ENCODE assay signal across 18 cellular contexts in genomic region chr9:106897223-106897622, GRCh38. TPM values are rescaled to one million over a fixed set of nuclear protein-coding genes. Genes with fewer than 3 reads are reported as not detected.
DNase-seq lines count a peak whose midpoint lies in the region; ATAC-seq and TF ChIP-seq lines count a peak whose summit lies in the region.
"Had no signal": no experiment of that assay in that cellular context is flagged by ENCODE, and none has a peak within 500 bp of the region (broad histone marks: within the 10 kb centered on the region; RNA-seq: fewer than 3 reads in every experiment).

No MANE protein-coding gene starts in this region.

- WGBS in thyroid gland, 2 donors, result 46 to 59% methylated on average over 1 of the region's 1 CpG

- peaks cover 3 to 9% of the 10 kb centered on the region in 2 donors for H3K4me1 ChIP-seq in muscle layer of duodenum (ENCODE audit: control insufficient read depth in 1 of 2, insufficient read depth in 2 of 2, low read length in 2 of 2)
- H3K4me1 ChIP-seq in thyroid gland, result peaks cover 17 to 37% of the 10 kb centered on the region in 2 donors

- DNase-seq in A172 (ENCODE audit: low spot score), result peak; percentile 47
- DNase-seq in LHCN-M2 (ENCODE audit: low read depth), result peak; percentile 39
- DNase-seq in dedifferentiated amniotic fluid mesenchymal stem cell (ENCODE audit: extremely low spot score), result peak; percentile 22
- no peak for DNase-seq in midbrain (lab: John Stamatoyannopoulos, UW)
- DNase-seq in sciatic nerve (ENCODE audit: low spot score), result no peak
- DNase-seq in thyroid gland, result no peak
- DNase-seq in stimulated activated CD4-positive, alpha-beta T cell treated with anti-CD3 and anti-CD28 coated beads, Interleukin-4, amount 100 ng/mL, for 1 hour, result no peak
- DNase-seq: activated CD4-positive, alpha-beta T cell treated with anti-CD3 and anti-CD28 coated beads for 1 hour; activated CD8-positive, alpha-beta memory T cell treated with anti-CD3 and anti-CD28 coated beads, Interleukin-2, amount 10 ng/mL, durations not matched to agents 7 days and 5 days; CD8-positive, alpha-beta memory T cell; gastrocnemius medialis; MM.1S; naive thymus-derived CD4-positive, alpha-beta T cell; NCI-H187; NCI-H446 treated with DMSO at 0.1 percent for 48 hours; stimulated activated naive B cell treated with anti-CD40 and anti-IgM and Interleukin-4, amounts not matched to agents 10 μg/mL and 1 μg/mL and 100 μg/mL, for 72 hours; trophoblast cell had no signal

- no peak for TF ChIP-seq POLR2A in thyroid gland (IDR thresholded peaks at IDR 0.05)

- H3K36me3 ChIP-seq in muscle layer of duodenum (ENCODE audit: control insufficient read depth in 1 of 2, insufficient read depth in 2 of 2, low read length in 2 of 2), result no peaks in the 10 kb centered on the region
- H3K36me3 ChIP-seq in thyroid gland, result no peaks in the 10 kb centered on the region
- H3K36me3 ChIP-seq: gastrocnemius medialis had no signal

- no peak for TF ChIP-seq CTCF in thyroid gland (IDR thresholded peaks at IDR 0.05)

- H3K9me3 ChIP-seq in muscle layer of duodenum (ENCODE audit: control insufficient read depth in 1 of 2, low read length in 2 of 2), result no peaks in the 10 kb centered on the region
- no peaks in the 10 kb centered on the region for H3K9me3 ChIP-seq in thyroid gland
- H3K9me3 ChIP-seq: gastrocnemius medialis had no signal

- H3K4me3 ChIP-seq in muscle layer of duodenum (ENCODE audit: low read depth in 1 of 2, low read length in 2 of 2) (no peak overlapping the region), thyroid gland (replicated peaks in 1 of 3) (no peak overlapping the region)
- H3K4me3 ChIP-seq: gastrocnemius medialis had no signal

- ATAC-seq in sciatic nerve, result no peak
- ATAC-seq: activated CD8-positive, alpha-beta memory T cell treated with anti-CD3 and anti-CD28 coated beads, Interleukin-2, amount 10 ng/mL, durations not matched to agents 7 days and 5 days; gastrocnemius medialis; naive thymus-derived CD4-positive, alpha-beta T cell; stimulated activated naive B cell treated with anti-CD40 and anti-IgM and Interleukin-4, amounts not matched to agents 10 μg/mL and 1 μg/mL and 100 μg/mL, for 72 hours had no signal

- peak overlapping the region; percentile 60 for H3K27ac ChIP-seq in muscle layer of duodenum (ENCODE audit: low read length)
- H3K27ac ChIP-seq in thyroid gland, result no peak overlapping the region

- intact Hi-C loops in sciatic nerve (cut with DNase I), result no loop called here
- intact Hi-C loops in thyroid gland (cut with DNase I), result no loop called here

- H3K27me3 ChIP-seq in muscle layer of duodenum (ENCODE audit: low read depth, low read length) (no peaks in the 10 kb centered on the region), thyroid gland (no peaks in the 10 kb centered on the region)
- H3K27me3 ChIP-seq: gastrocnemius medialis had no signal

RNA-seq across cellular contexts. Expression of gene ZNF462, which starts 34.3 kb away (rescaled TPM):
- 9.7 and 13.0 TPM in 2 replicates for total RNA-seq in A172 (2014; rRNA removed; shearing (Covaris generic))
- 11.3 and 14.6 TPM in 2 replicates for total RNA-seq in LHCN-M2 (2014; rRNA removed)
- polyA plus RNA-seq in LHCN-M2 (2012), result 4.4 TPM
- total RNA-seq in sciatic nerve, result 51.1 TPM
- 10 to 100 TPM; 33.3 to 60.4 (median 46.3) TPM for total RNA-seq in thyroid gland
- polyA plus RNA-seq: CD8-positive, alpha-beta memory T cell had no signal

Comparison
In these comparisons a context has a peak if more than half of its experiments do, and no peak if none do; other contexts are left out.
1. DNase-seq: peak in A172 (single experiment), LHCN-M2 (single experiment) and dedifferentiated amniotic fluid mesenchymal stem cell (single experiment); none in midbrain (single experiment), sciatic nerve (single experiment), thyroid gland (0 of 2) and stimulated activated CD4-positive, alpha-beta T cell treated with anti-CD3 and anti-CD28 coated beads, Interleukin-4, amount 100 ng/mL, for 1 hour (single experiment).